ENCODE assay signal across 8 cellular contexts in the genomic region with DNA sequence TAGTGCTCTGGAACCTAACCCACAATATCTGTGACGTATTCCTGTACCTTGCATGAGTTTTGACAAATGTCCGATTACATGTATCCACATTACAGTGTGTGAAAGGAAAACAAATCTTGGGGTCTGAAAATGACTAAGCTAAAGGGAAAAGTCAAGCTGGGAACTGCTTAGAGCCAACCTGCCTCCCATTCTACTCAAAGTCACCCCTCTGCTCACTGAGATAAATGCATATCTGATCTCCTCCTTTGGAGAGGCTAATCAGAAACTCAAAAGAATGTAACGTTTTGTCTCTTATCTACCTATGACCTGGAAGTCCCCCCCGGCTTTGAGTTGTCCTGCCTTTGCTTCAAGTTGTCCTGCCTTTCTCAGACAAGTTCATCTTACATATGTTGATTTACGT.
"Had no signal": no experiment of that assay in that cellular context is flagged by ENCODE, and none has a peak within 500 bp of the region (broad histone marks: within the 10 kb centered on the region; RNA-seq: fewer than 3 reads in every experiment).

No MANE protein-coding gene starts in this region.

- DNase-seq: GDM1, GF-D8 had no signal

- ATAC-seq: GM12878 had no signal

- FAIRE-seq: G401.6, GM12878, GM12891, GM12892, GM18507, GM19239 had no signal

- H3K4me3 ChIP-seq: GM12878 had no signal
